19 cellular contexts compared by ENCODE assay signal in the genomic region with DNA sequence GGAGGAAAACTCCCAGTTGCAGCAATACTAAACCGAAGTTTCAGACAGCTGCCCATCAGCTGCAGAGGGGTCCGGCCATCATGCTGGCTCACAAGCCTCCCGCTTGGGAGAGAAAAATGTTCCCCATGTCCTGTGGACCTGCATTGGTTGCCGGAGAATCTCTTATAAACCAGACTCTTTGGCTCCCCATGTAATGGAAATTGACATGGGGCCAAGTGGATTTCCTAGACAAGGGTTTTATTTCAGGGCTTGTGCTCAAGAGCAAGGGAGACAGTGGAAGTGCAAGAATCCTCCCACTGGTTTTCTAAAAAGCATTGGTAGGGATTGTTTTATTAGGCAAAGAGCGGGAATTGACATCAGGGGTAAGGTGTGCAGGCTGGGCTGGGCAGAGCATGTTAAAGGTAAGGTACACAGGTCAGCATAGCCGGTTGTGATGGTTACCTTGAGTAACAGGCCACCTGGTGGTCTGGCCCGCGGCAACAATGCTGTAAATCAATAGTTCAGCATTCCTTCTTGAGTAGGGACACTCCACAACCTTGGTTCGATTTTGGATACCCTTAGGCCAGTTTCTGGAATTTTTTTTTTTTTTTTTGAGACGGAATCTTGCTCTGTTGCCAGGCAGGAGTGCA.
A peak's percentile ranks its signal among the peaks of the same experiment; 100 is the strongest.
DNase-seq lines count a peak whose midpoint lies in the region; ATAC-seq, FAIRE-seq and TF ChIP-seq lines count a peak whose summit lies in the region.
"Had no signal": no experiment of that assay in that cellular context is flagged by ENCODE, and none has a peak within 500 bp of the region (broad histone marks: within the 10 kb centered on the region; RNA-seq: fewer than 3 reads in every experiment).

No MANE protein-coding gene starts in this region.

- H2BK20ac ChIP-seq in H1 (ENCODE audit: low read length): no peak overlapping the region

- no peak overlapping the region for H3K9ac ChIP-seq in H1 (replicated peaks in 1 of 4; ENCODE audit: extremely low read depth in 1 of 4, low read depth in 3 of 4, low read length in 3 of 4)
- no peak overlapping the region for H3K9ac ChIP-seq in trophoblast cell (ENCODE audit: low read length)

- H2BK15ac ChIP-seq in H1 (ENCODE audit: low read length): no peak overlapping the region

- DNase-seq in heart left ventricle: peak in 1 of 5 donors; percentile 27
- no peak for DNase-seq in right cardiac atrium
- no peak for DNase-seq in GM13977 (ENCODE audit: low spot score)
- DNase-seq in H1 (ENCODE audit: low read depth in 1 of 2, low spot score in 2 of 2): no peak
- no peak for DNase-seq in trophoblast cell
- no peak for DNase-seq in osteoblast (ENCODE audit: insufficient read length, low spot score, missing footprints)
- no peak for DNase-seq in hepatocyte (ENCODE audit: low spot score)
- DNase-seq: ACHN; BE2C; C1 segment of cervical spinal cord; CD4-positive, CD25-positive, alpha-beta regulatory T cell; CD8-positive, alpha-beta memory T cell; COR-L47; GDM1 had no signal

- H3K14ac ChIP-seq in H1 (ENCODE audit: insufficient read length): no peak overlapping the region
- H3K14ac ChIP-seq in trophoblast cell (ENCODE audit: low read length): no peak overlapping the region

- TF ChIP-seq EP300 in H1 (IDR thresholded peaks at IDR 0.05; ENCODE audit: borderline replicate concordance in 1 of 2, low read depth in 2 of 2, low read length in 2 of 2): no peak

- no peaks in the 10 kb centered on the region for H3K9me2 ChIP-seq in hepatocyte (replicated peaks; ENCODE audit: insufficient read depth)

- in situ Hi-C loops in GM13977 (cut with MboI; ENCODE audit: low pct_unique_long_range_greater_than_20kb, low sequenced_read_pairs, unreplicated experiment): no loop called here

- no peaks in the 10 kb centered on the region for H3K36me3 ChIP-seq in heart left ventricle
- no peaks in the 10 kb centered on the region for H3K36me3 ChIP-seq in H1 (ENCODE audit: control insufficient read depth in 2 of 4, insufficient read depth in 4 of 4, low read length in 3 of 4)
- H3K36me3 ChIP-seq in trophoblast cell (ENCODE audit: control insufficient read depth in 1 of 2, insufficient read depth in 2 of 2, low read length in 2 of 2): no peaks in the 10 kb centered on the region
- no peaks in the 10 kb centered on the region for H3K36me3 ChIP-seq in osteoblast (ENCODE audit: insufficient read depth, low read length)
- no peaks in the 10 kb centered on the region for H3K36me3 ChIP-seq in hepatocyte (replicated peaks; ENCODE audit: insufficient read depth, low read depth)
- H3K36me3 ChIP-seq: HAP-1 had no signal

- no peak overlapping the region for H3K18ac ChIP-seq in H1 (ENCODE audit: extremely low read depth, low read length)
- no peak overlapping the region for H3K18ac ChIP-seq in trophoblast cell (ENCODE audit: low read length)

- H3K4ac ChIP-seq in H1 (replicated peaks; ENCODE audit: insufficient read length, low read depth, low read length) (no peak overlapping the region), trophoblast cell (ENCODE audit: low read depth, low read length) (no peak overlapping the region)

- H3K27ac ChIP-seq in heart left ventricle: no peak overlapping the region
- no peak overlapping the region for H3K27ac ChIP-seq in right cardiac atrium (ENCODE audit: low read length)
- no peak overlapping the region for H3K27ac ChIP-seq in H1 (ENCODE audit: low read depth, low read length)
- no peak overlapping the region for H3K27ac ChIP-seq in trophoblast cell (ENCODE audit: low read depth, low read length)
- H3K27ac ChIP-seq in osteoblast (ENCODE audit: low read depth, low read length): no peak overlapping the region
- H3K27ac ChIP-seq in hepatocyte: no peak overlapping the region
- H3K27ac ChIP-seq: HL-60 had no signal

- H4K5ac ChIP-seq in H1 (ENCODE audit: insufficient read length, low read depth, low read length): no peak overlapping the region

- H3K23me2 ChIP-seq in H1 (ENCODE audit: low read depth, low read length): no peaks in the 10 kb centered on the region

- H2BK120ac ChIP-seq in H1 (replicated peaks; ENCODE audit: low read depth, low read length) (no peak overlapping the region), trophoblast cell (ENCODE audit: insufficient read depth, low read length, poor library complexity) (no peak overlapping the region)

- POLR2A ChIA-PET in H1 (lab: Charles Lee; ENCODE audit: partially characterized antibody): no interaction called here

- TF ChIP-seq RAD21 in H1 (IDR thresholded peaks at IDR 0.05 in 1 of 2, conservative IDR thresholded peaks at IDR 0.05 in 1 of 2; ENCODE audit: low read depth in 2 of 2, low read length in 2 of 2): peak in 1 of 2 experiments; percentile 22; a peak in 1 of 4 replicates

- no peaks in the 10 kb centered on the region for H3K79me2 ChIP-seq in H1 (ENCODE audit: control insufficient read depth in 1 of 2, insufficient read depth in 2 of 2, low read length in 2 of 2)
- no peaks in the 10 kb centered on the region for H3K79me2 ChIP-seq in trophoblast cell (ENCODE audit: control insufficient read depth, insufficient read depth, low read length, poor library complexity)
- H3K79me2 ChIP-seq in osteoblast (ENCODE audit: insufficient read depth, low read length): no peaks in the 10 kb centered on the region
- no peaks in the 10 kb centered on the region for H3K79me2 ChIP-seq in hepatocyte

- H4K20me1 ChIP-seq in H1 (replicated peaks in 1 of 2; ENCODE audit: control insufficient read depth in 1 of 2, insufficient read depth in 2 of 2, low read length in 2 of 2) (no peaks in the 10 kb centered on the region), osteoblast (ENCODE audit: insufficient read depth, low read length) (no peaks in the 10 kb centered on the region), hepatocyte (ENCODE audit: insufficient read depth, poor library complexity, severe bottlenecking) (no peaks in the 10 kb centered on the region)

- H4K8ac ChIP-seq in H1 (ENCODE audit: extremely low read depth, insufficient read depth, low read length): no peak overlapping the region
- H4K8ac ChIP-seq in trophoblast cell (ENCODE audit: low read depth, low read length): no peak overlapping the region

- H2AFZ ChIP-seq in H1 (ENCODE audit: low read length) (no peak overlapping the region), trophoblast cell (ENCODE audit: insufficient read depth, low read length, poor library complexity) (no peak overlapping the region), osteoblast (ENCODE audit: low read length) (no peak overlapping the region), hepatocyte (no peak overlapping the region)

- no peak overlapping the region for H3K4me2 ChIP-seq in H1 (ENCODE audit: insufficient read depth in 1 of 2, low read depth in 2 of 2, low read length in 2 of 2)
- H3K4me2 ChIP-seq in trophoblast cell (ENCODE audit: low read length): no peak overlapping the region
- no peak overlapping the region for H3K4me2 ChIP-seq in osteoblast (ENCODE audit: insufficient read depth, low read length)
- H3K4me2 ChIP-seq in hepatocyte: no peak overlapping the region

- H2AK5ac ChIP-seq in H1 (ENCODE audit: low read depth, low read length): no peak overlapping the region
- no peak overlapping the region for H2AK5ac ChIP-seq in trophoblast cell (ENCODE audit: low read length)

- peak in 3 of 4 donors; percentile 18 to 63 (median 39) for ATAC-seq in heart left ventricle
- no peak for ATAC-seq in right cardiac atrium

- FAIRE-seq in H1 (lab: Jason Lieb, UNC): no peak
- FAIRE-seq: A204.1, D721Med, GM12892 had no signal

- H3K9me3 ChIP-seq in heart left ventricle (no peaks in the 10 kb centered on the region), right cardiac atrium (ENCODE audit: control insufficient read depth, low read length) (no peaks in the 10 kb centered on the region), H1 (ENCODE audit: insufficient read depth in 2 of 2, low read depth in 1 of 2, low read length in 1 of 2) (no peaks in the 10 kb centered on the region), trophoblast cell (ENCODE audit: insufficient read depth, low read depth, low read length) (no peaks in the 10 kb centered on the region), osteoblast (ENCODE audit: low read depth, low read length) (no peaks in the 10 kb centered on the region), hepatocyte (ENCODE audit: low read depth) (no peaks in the 10 kb centered on the region)
- H3K9me3 ChIP-seq: BE2C, HAP-1 had no signal

- peaks cover 0 to 4% (median 0%) of the 10 kb centered on the region in 9 donors for H3K27me3 ChIP-seq in heart left ventricle
- H3K27me3 ChIP-seq in right cardiac atrium (ENCODE audit: control insufficient read depth, insufficient read depth): no peaks in the 10 kb centered on the region
- no peaks in the 10 kb centered on the region for H3K27me3 ChIP-seq in H1 (replicated peaks in 1 of 4; ENCODE audit: control insufficient read depth in 3 of 4, extremely low read depth in 1 of 4, insufficient read depth in 3 of 4, low read length in 3 of 4)
- no peaks in the 10 kb centered on the region for H3K27me3 ChIP-seq in trophoblast cell (ENCODE audit: insufficient read depth, low read length)
- H3K27me3 ChIP-seq in osteoblast (ENCODE audit: insufficient read depth, low read length): no peaks in the 10 kb centered on the region
- H3K27me3 ChIP-seq in hepatocyte: no peaks in the 10 kb centered on the region
- H3K27me3 ChIP-seq: BE2C had no signal

- no peak overlapping the region for H2BK12ac ChIP-seq in H1 (ENCODE audit: low read depth, low read length)
- H2BK12ac ChIP-seq in trophoblast cell (ENCODE audit: low read length): peak overlapping the region; percentile 66

- H4K91ac ChIP-seq in H1 (replicated peaks; ENCODE audit: insufficient read length, low read length): no peak overlapping the region
- no peak overlapping the region for H4K91ac ChIP-seq in trophoblast cell (ENCODE audit: low read depth, low read length)

- H2BK5ac ChIP-seq in H1 (ENCODE audit: low read depth, low read length) (no peak overlapping the region), trophoblast cell (ENCODE audit: low read depth, low read length, poor library complexity) (no peak overlapping the region)

- 74 to 77% (median 76%) methylated on average over 10 of the region's 10 CpGs for WGBS in heart left ventricle, 4 donors
- 71% methylated on average over 10 of the region's 10 CpGs for WGBS in right cardiac atrium
- 95% methylated on average over 9 of the region's 10 CpGs; no CpG with 5 or more reads in 1 of the 2 experiments for WGBS in H1 (ENCODE audit: extremely low coverage in 1 of 2, insufficient coverage in 1 of 2, insufficient read length in 1 of 2, insufficient replicate concordance in 2 of 2, low coverage in 1 of 2, low lambda C conversion rate in 2 of 2, missing lambda C conversion rate in 1 of 2), 2 experiments
- no CpG with 5 or more reads among the region's 10 CpGs for WGBS in trophoblast cell (ENCODE audit: extremely low coverage, insufficient coverage, insufficient read length)
- WGBS in hepatocyte (ENCODE audit: low lambda C conversion rate, missing lambda C conversion rate): 83% methylated on average over 10 of the region's 10 CpGs

- no peak overlapping the region for H4K12ac ChIP-seq in trophoblast cell (ENCODE audit: low read depth, low read length)

- H3K79me1 ChIP-seq in H1 (ENCODE audit: low read depth, low read length) (no peaks in the 10 kb centered on the region), trophoblast cell (ENCODE audit: low read length) (peaks cover 2% of the 10 kb centered on the region)

- CTCF ChIA-PET in H1 (lab: Charles Lee; ENCODE audit: partially characterized antibody): interaction anchor here (0.6 to 1.3 kb wide), 3 partner anchors 8 to 453 kb away, joined by 3 to 4 read pairs (median 3); no protein-coding TSS in a partner anchor

- H3K56ac ChIP-seq in H1 (replicated peaks; ENCODE audit: insufficient read length, low read depth, low read length): no peak overlapping the region

- TF ChIP-seq POLR2A in heart left ventricle (IDR thresholded peaks at IDR 0.05): no peak
- no peak for TF ChIP-seq POLR2A in H1 (IDR thresholded peaks at IDR 0.05; ENCODE audit: control extremely low read depth in 1 of 2, low read depth in 2 of 2, low read length in 2 of 2)

- H3K4me3 ChIP-seq in heart left ventricle: no peak overlapping the region
- no peak overlapping the region for H3K4me3 ChIP-seq in right cardiac atrium (ENCODE audit: low read length)
- H3K4me3 ChIP-seq in H1 (ENCODE audit: extremely low read depth in 1 of 4, insufficient read depth in 2 of 4, low read depth in 3 of 4, low read length in 4 of 4): no peak overlapping the region
- H3K4me3 ChIP-seq in trophoblast cell (ENCODE audit: low read depth, low read length): no peak overlapping the region
- H3K4me3 ChIP-seq in osteoblast (ENCODE audit: insufficient read depth, low read length): no peak overlapping the region
- no peak overlapping the region for H3K4me3 ChIP-seq in hepatocyte
- H3K4me3 ChIP-seq: HAP-1 had no signal

- intact Hi-C loops in heart left ventricle (cut with DNase I) (no loop called here), right cardiac atrium (cut with DNase I) (no loop called here)

- H3K23ac ChIP-seq in H1 (ENCODE audit: insufficient read length) (no peak overlapping the region), trophoblast cell (ENCODE audit: low read length) (no peak overlapping the region)

- H3K4me1 ChIP-seq in heart left ventricle: peaks cover 0 to 2% (median 0%) of the 10 kb centered on the region in 12 donors
- no peaks in the 10 kb centered on the region for H3K4me1 ChIP-seq in right cardiac atrium (ENCODE audit: control insufficient read depth, insufficient read depth, low read length)
- H3K4me1 ChIP-seq in H1 (replicated peaks in 1 of 4; ENCODE audit: control insufficient read depth in 3 of 4, insufficient read depth in 4 of 4, low read length in 3 of 4): peaks cover 0 to 7% (median 1%) of the 10 kb centered on the region in 4 experiments; a peak in 3 of 7 replicates
- H3K4me1 ChIP-seq in trophoblast cell (ENCODE audit: control insufficient read depth in 1 of 2, insufficient read depth in 2 of 2, low read length in 2 of 2): peaks cover 5 to 16% of the 10 kb centered on the region in 2 experiments
- no peaks in the 10 kb centered on the region for H3K4me1 ChIP-seq in osteoblast (ENCODE audit: insufficient read depth, low read length)
- no peaks in the 10 kb centered on the region for H3K4me1 ChIP-seq in hepatocyte (ENCODE audit: insufficient read depth)
- H3K4me1 ChIP-seq: BE2C, HAP-1 had no signal

- TF ChIP-seq CTCF in heart left ventricle (IDR thresholded peaks at IDR 0.05) (no peak), GM13977 (IDR thresholded peaks at IDR 0.05; ENCODE audit: extremely low read depth, insufficient read depth, missing control alignments) (peak; percentile 1), H1 (IDR thresholded peaks at IDR 0.05; ENCODE audit: control extremely low read depth in 1 of 3, insufficient read depth in 1 of 3, low read depth in 1 of 3, low read length in 3 of 3) (no peak), osteoblast (IDR thresholded peaks at IDR 0.05; ENCODE audit: extremely low read depth, low read depth, low read length) (no peak), hepatocyte (IDR thresholded peaks at IDR 0.05; ENCODE audit: poor library complexity) (no peak)

Comparison
In these comparisons a context has a peak if more than half of its experiments do, and no peak if none do; other contexts are left out.
1. ATAC-seq: peak in heart left ventricle (3 of 4); none in right cardiac atrium (0 of 2).